ENCODE assay signal across 30 cellular contexts in the genomic region with DNA sequence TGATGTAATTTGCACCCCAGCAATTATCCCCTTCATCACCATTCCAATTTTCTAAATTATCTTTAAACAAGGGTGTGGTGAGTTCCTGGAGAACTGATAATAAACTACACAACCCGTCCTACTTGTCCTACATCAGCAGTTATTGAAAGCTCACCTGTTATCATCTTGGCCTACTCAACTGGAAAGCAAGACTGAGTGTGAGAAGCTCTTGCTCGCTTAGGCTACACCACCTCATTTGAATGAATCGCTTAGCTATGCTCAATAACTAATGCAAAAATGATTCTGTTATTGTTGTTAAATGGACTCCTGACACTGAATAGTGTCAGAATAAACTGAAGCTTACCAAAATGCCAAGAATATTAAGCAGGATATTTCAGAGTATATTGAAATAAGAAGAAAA.
"Had no signal": no experiment of that assay in that cellular context is flagged by ENCODE, and none has a peak within 500 bp of the region (broad histone marks: within the 10 kb centered on the region; RNA-seq: fewer than 3 reads in every experiment).

No MANE protein-coding gene starts in this region.

- H3K9me3 ChIP-seq: adrenal gland, ascending aorta, colonic mucosa, gastroesophageal sphincter, ovary, upper lobe of left lung had no signal

- H3K4me3 ChIP-seq: adrenal gland, ascending aorta, cardiac muscle cell, colonic mucosa, gastroesophageal sphincter, ovary, skin epidermis, upper lobe of left lung had no signal

- H3K4me3 Mint-ChIP-seq: activated naive CD4-positive, alpha-beta T cell treated with anti-CD3 and anti-CD28 coated beads for 36 hours; activated naive CD8-positive, alpha-beta T cell treated with anti-CD3 and anti-CD28 coated beads for 36 hours; activated T-helper 1 cell treated with anti-CD3 and anti-CD28 coated beads, Interleukin-12 subunit alpha, Interleukin-12 subunit beta, Interleukin-2, Interleukin-4 antibody, amounts not matched to agents 30 ng/mL and 10 ng/mL and 1 ng/mL, durations not matched to agents 14 hours and 24 hours and 36 hours; brain; nephron progenitor cell; stimulated activated naive CD8-positive, alpha-beta T cell treated with anti-CD3 and anti-CD28 coated beads, Interleukin-15, amount 100 ng/mL, for 72 hours had no signal

- ATAC-seq: gastroesophageal sphincter; left cardiac atrium; left ventricle myocardium superior; sciatic nerve; stimulated activated naive CD8-positive, alpha-beta T cell treated with anti-CD3 and anti-CD28 coated beads, Interleukin-15, amount 100 ng/mL, for 72 hours had no signal

- DNase-seq: activated CD4-positive, alpha-beta T cell treated with anti-CD3 and anti-CD28 coated beads for 4 hours; activated CD4-positive, alpha-beta T cell treated with anti-CD3 and anti-CD28 coated beads, Interleukin-2, amount 50 U/mL, for 4 hours; activated CD8-positive, alpha-beta memory T cell treated with anti-CD3 and anti-CD28 coated beads for 24 hours; activated effector memory CD4-positive, alpha-beta T cell treated with anti-CD3 and anti-CD28 coated beads, Interleukin-2, amount 50 U/mL, for 16 hours; activated naive CD4-positive, alpha-beta T cell treated with anti-CD3 and anti-CD28 coated beads for 36 hours; activated naive CD8-positive, alpha-beta T cell treated with anti-CD3 and anti-CD28 coated beads for 36 hours; adrenal gland; cerebellar nuclear complex; colonic mucosa; effector CD8-positive, alpha-beta T cell; head of caudate nucleus; hippocampal formation; left cardiac atrium; left ventricle myocardium superior; nephron progenitor cell; ovary; retina; stimulated activated CD4-positive, alpha-beta T cell treated with anti-CD3 and anti-CD28 coated beads, Interleukin-12 subunit alpha, Interleukin-12 subunit beta, amount 100 ng/mL, for 4 hours; stimulated activated CD4-positive, alpha-beta T cell treated with anti-CD3 and anti-CD28 coated beads, Interleukin-4, amount 100 ng/mL, for 1 hour; stimulated activated naive CD8-positive, alpha-beta T cell treated with anti-CD3 and anti-CD28 coated beads, Interleukin-15, amount 100 ng/mL, for 72 hours; substantia nigra; upper lobe of left lung had no signal

- H3K36me3 ChIP-seq: adrenal gland, ascending aorta, cardiac muscle cell, colonic mucosa, gastroesophageal sphincter, ovary, upper lobe of left lung had no signal

- H3K27ac ChIP-seq: adrenal gland, ascending aorta, cardiac muscle cell, colonic mucosa, gastroesophageal sphincter, ovary, skin epidermis, upper lobe of left lung had no signal

- H3K9me3 Mint-ChIP-seq: activated naive CD4-positive, alpha-beta T cell treated with anti-CD3 and anti-CD28 coated beads for 36 hours; activated naive CD8-positive, alpha-beta T cell treated with anti-CD3 and anti-CD28 coated beads for 36 hours; nephron progenitor cell; stimulated activated naive CD8-positive, alpha-beta T cell treated with anti-CD3 and anti-CD28 coated beads, Interleukin-15, amount 100 ng/mL, for 72 hours had no signal

- H3K27ac Mint-ChIP-seq: activated naive CD4-positive, alpha-beta T cell treated with anti-CD3 and anti-CD28 coated beads for 36 hours; activated naive CD8-positive, alpha-beta T cell treated with anti-CD3 and anti-CD28 coated beads for 36 hours; activated T-helper 1 cell treated with anti-CD3 and anti-CD28 coated beads, Interleukin-12 subunit alpha, Interleukin-12 subunit beta, Interleukin-2, Interleukin-4 antibody, amounts not matched to agents 30 ng/mL and 10 ng/mL and 1 ng/mL, durations not matched to agents 14 hours and 24 hours and 36 hours; nephron progenitor cell; progenitor cell of endocrine pancreas; stimulated activated naive CD8-positive, alpha-beta T cell treated with anti-CD3 and anti-CD28 coated beads, Interleukin-15, amount 100 ng/mL, for 72 hours had no signal

- H3K27me3 Mint-ChIP-seq: activated naive CD8-positive, alpha-beta T cell treated with anti-CD3 and anti-CD28 coated beads for 36 hours; progenitor cell of endocrine pancreas; stimulated activated naive CD8-positive, alpha-beta T cell treated with anti-CD3 and anti-CD28 coated beads, Interleukin-15, amount 100 ng/mL, for 72 hours had no signal

- H3K4me1 ChIP-seq: adrenal gland, ascending aorta, colonic mucosa, gastroesophageal sphincter had no signal

- H3K27me3 ChIP-seq: adrenal gland, ascending aorta, cardiac muscle cell, colonic mucosa, gastroesophageal sphincter, ovary, upper lobe of left lung had no signal
